Comparison of ENCODE assay signal across 1 cellular context in genomic region chr9:34995288-34996060, GRCh38.
TF ChIP-seq lines count a peak whose summit lies in the region.

No MANE protein-coding gene starts in this region.

TF ChIP-seq in K562, 482 proteins besides CTCF, POLR2A, EP300 and RAD21 (continued from another document and continues in another):
- TF ChIP-seq PATZ1 (CRISPR knock-in tag; IDR thresholded peaks at IDR 0.05; ENCODE audit: borderline replicate concordance) (no peak), ZC3H11A (IDR thresholded peaks at IDR 0.05; ENCODE audit: low read depth, low read length) (no peak), SRSF1 (IDR thresholded peaks at IDR 0.05; ENCODE audit: low read depth, low read length) (no peak), POLR2AphosphoS2 (IDR thresholded peaks at IDR 0.05; ENCODE audit: low read length) (no peak), ZNF316 (IDR thresholded peaks at IDR 0.05) (no peak), CTBP1 (IDR thresholded peaks at IDR 0.05; ENCODE audit: borderline replicate concordance) (peak; percentile 76; the same call in 1 of the 2 replicates), THRB (CRISPR knock-in tag; conservative IDR thresholded peaks at IDR 0.05) (no peak), USF1 (CRISPR knock-in tag; IDR thresholded peaks at IDR 0.05) (no peak), MAFF (IDR thresholded peaks at IDR 0.05; ENCODE audit: low read length) (no peak), POU5F1 (IDR thresholded peaks at IDR 0.05; ENCODE audit: borderline replicate concordance, low read depth, low read length, partially characterized antibody) (no peak), ETS1 (conservative IDR thresholded peaks at IDR 0.05; ENCODE audit: control insufficient read depth, low read depth, low read length) (no peak), MCM7 (IDR thresholded peaks at IDR 0.05) (no peak), HNRNPL (IDR thresholded peaks at IDR 0.05; ENCODE audit: low read depth, low read length) (no peak), ZNF23 (CRISPR knock-in tag; IDR thresholded peaks at IDR 0.05) (no peak), U2AF2 (optimal IDR thresholded peaks at IDR 0.05; ENCODE audit: low read depth, low read length) (no peak), NCOR1 (IDR thresholded peaks at IDR 0.05) (peak; percentile 52; the same call in 1 of the 2 replicates), ZBTB34 (CRISPR knock-in tag; IDR thresholded peaks at IDR 0.05) (no peak), TCF3 (CRISPR knock-in tag; IDR thresholded peaks at IDR 0.05) (peak; percentile 61), SAFB (IDR thresholded peaks at IDR 0.05; ENCODE audit: borderline replicate concordance, low read depth, low read length) (no peak), MTA2 (IDR thresholded peaks at IDR 0.05; ENCODE audit: low read depth) (no peak), ZNF740 (CRISPR knock-in tag; IDR thresholded peaks at IDR 0.05) (no peak), ZNF740 (tag; IDR thresholded peaks at IDR 0.05) (no peak), RBM34 (IDR thresholded peaks at IDR 0.05; ENCODE audit: borderline replicate concordance, insufficient read depth, low read length) (no peak), SMARCA5 (IDR thresholded peaks at IDR 0.05) (no peak), PHF20 (IDR thresholded peaks at IDR 0.05; ENCODE audit: partially characterized antibody) (no peak), SRSF3 (IDR thresholded peaks at IDR 0.05; ENCODE audit: insufficient read depth, low read length) (no peak), CEBPG (CRISPR knock-in tag; IDR thresholded peaks at IDR 0.05) (no peak; the same call in 1 of the 2 replicates), CEBPG (tag; conservative IDR thresholded peaks at IDR 0.05 in 1 of 2, IDR thresholded peaks at IDR 0.05 in 1 of 2) (peak; percentile 52 to 66), NR1H2 (CRISPR knock-in tag; IDR thresholded peaks at IDR 0.05) (no peak), SIN3B (IDR thresholded peaks at IDR 0.05; ENCODE audit: low read depth) (no peak), TBL1XR1 (IDR thresholded peaks at IDR 0.05; ENCODE audit: low read length in 2 of 2) (peak in 1 of 2 experiments; percentile 55; a peak in 1 of 4 replicates), ZNF12 (CRISPR knock-in tag; IDR thresholded peaks at IDR 0.05) (no peak), ATF3 (IDR thresholded peaks at IDR 0.05) (peak; percentile 26; the same call in 1 of the 2 replicates), ATF3 (CRISPR knock-in tag; conservative IDR thresholded peaks at IDR 0.05) (no peak), PREB (CRISPR knock-in tag; IDR thresholded peaks at IDR 0.05) (no peak), POLR3A (IDR thresholded peaks at IDR 0.05; ENCODE audit: borderline replicate concordance, extremely low read depth, insufficient read depth, insufficient read length) (no peak), ATF4 (CRISPR knock-in tag; IDR thresholded peaks at IDR 0.05) (no peak), ZNF644 (tag; IDR thresholded peaks at IDR 0.05; ENCODE audit: low read depth) (no peak), HMG20B (CRISPR knock-in tag; IDR thresholded peaks at IDR 0.05) (no peak), ZNF655 (CRISPR knock-in tag; IDR thresholded peaks at IDR 0.05) (no peak), ARID1B (IDR thresholded peaks at IDR 0.05) (peak; percentile 73), ARID2 (IDR thresholded peaks at IDR 0.05) (no peak), NCOA2 (IDR thresholded peaks at IDR 0.05; ENCODE audit: partially characterized antibody in 2 of 2) (no peak), NR2F6 (CRISPR knock-in tag; IDR thresholded peaks at IDR 0.05) (no peak), ZNF134 (CRISPR knock-in tag; conservative IDR thresholded peaks at IDR 0.05) (no peak), IRF2 (CRISPR knock-in tag; IDR thresholded peaks at IDR 0.05) (no peak), CBFA2T3 (IDR thresholded peaks at IDR 0.05) (peak; percentile 78), ZNF174 (CRISPR knock-in tag; IDR thresholded peaks at IDR 0.05) (no peak), HDAC1 (IDR thresholded peaks at IDR 0.05) (peak in 1 of 2 experiments; percentile 32; a peak in 1 of 4 replicates), MTA3 (IDR thresholded peaks at IDR 0.05; ENCODE audit: borderline replicate concordance) (no peak), ZNF695 (CRISPR knock-in tag; IDR thresholded peaks at IDR 0.05) (no peak), ETV1 (tag; conservative IDR thresholded peaks at IDR 0.05; ENCODE audit: low read depth) (no peak; the same call in 1 of the 2 replicates), CREB3L1 (IDR thresholded peaks at IDR 0.05; ENCODE audit: borderline replicate concordance, low read depth) (no peak), ZNF3 (CRISPR knock-in tag; IDR thresholded peaks at IDR 0.05) (no peak), CAMTA2 (CRISPR knock-in tag; conservative IDR thresholded peaks at IDR 0.05) (no peak), GTF2F1 (IDR thresholded peaks at IDR 0.05; ENCODE audit: low read depth, low read length) (no peak), ZBTB7A (IDR thresholded peaks at IDR 0.05; ENCODE audit: borderline replicate concordance, control insufficient read depth, low read depth, low read length) (0 out of 2 replicates have a peak, but pooled peaks have one; percentile 23)
